In the genomic region with DNA sequence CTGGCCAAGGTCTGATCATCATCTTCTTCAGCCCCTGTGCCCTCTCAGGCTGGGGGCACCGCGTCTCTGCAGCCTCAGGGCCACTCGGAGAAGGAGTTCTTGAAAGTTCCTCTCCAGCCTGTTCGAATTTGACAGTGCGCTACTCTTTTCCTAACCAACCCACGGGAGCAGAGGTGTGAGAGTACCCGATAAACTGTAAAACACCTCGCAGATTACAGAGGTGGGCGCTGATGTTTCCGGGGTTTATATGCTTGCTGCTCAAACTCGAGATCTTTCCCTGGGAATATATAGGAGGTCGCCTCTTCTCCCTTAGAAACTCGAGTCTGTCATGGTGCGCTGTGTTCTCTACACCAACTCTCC, we compare ENCODE assay signal across 9 cellular contexts. TPM values are rescaled to one million over a fixed set of nuclear protein-coding genes. Genes with fewer than 3 reads are reported as not detected.
DNase-seq lines count a peak whose midpoint lies in the region; ATAC-seq and TF ChIP-seq lines count a peak whose summit lies in the region.
"Had no signal": no experiment of that assay in that cellular context is flagged by ENCODE, and none has a peak within 500 bp of the region (broad histone marks: within the 10 kb centered on the region; RNA-seq: fewer than 3 reads in every experiment).

No MANE protein-coding gene starts in this region.

- no peak for TF ChIP-seq CTCF in HFF-Myc (IDR thresholded peaks at IDR 0.05; ENCODE audit: low read depth, low read length, missing control alignments)
- no peak for TF ChIP-seq CTCF in WTC11 (IDR thresholded peaks at IDR 0.05)
- TF ChIP-seq CTCF in cardiac muscle cell (IDR thresholded peaks at IDR 0.05; ENCODE audit: low read depth, low read length): no peak
- no peak for TF ChIP-seq CTCF in retinal pigment epithelial cell (conservative IDR thresholded peaks at IDR 0.05; ENCODE audit: low read depth, low read length)

- POLR2A ChIA-PET in WTC11 (lab: Charles Lee): interaction anchor here (1.1 kb wide), 1 partner anchor 57 kb away, joined by 7 read pairs; the partner anchor contains the start of gene EIF4G2

- ATAC-seq in WTC11: peak; percentile 3; the same call in 1 of the 2 replicates
- ATAC-seq in HG03520 (IDR thresholded peaks at IDR 0.05; ENCODE audit: unreplicated experiment): no peak

- DNase-seq in EH (ENCODE audit: low read depth): peak; percentile 19
- DNase-seq in HFF-Myc (ENCODE audit: extremely low read depth, low read depth): no peak
- DNase-seq in WTC11 (ENCODE audit: low spot score): no peak
- DNase-seq in cardiac muscle cell (ENCODE audit: low read depth in 1 of 2, low spot score in 1 of 2): peak in 1 of 2 donors; percentile 23
- DNase-seq in retinal pigment epithelial cell (ENCODE audit: low read depth): no peak
- DNase-seq in HCEC 1CT: no peak
- no peak for DNase-seq in AML-193 (lab: John Stamatoyannopoulos, UW)

- peak overlapping the region; percentile 94 for H3K4me3 Mint-ChIP-seq in WTC11

- CTCF ChIA-PET in WTC11 (lab: Charles Lee): interaction anchor here (0.8 to 1.5 kb wide), 8 partner anchors 19 to 385 kb away, joined by 3 to 14 read pairs (median 3); partner anchors contain the start of genes EIF4G2 and RNF141

- H3K36me3 Mint-ChIP-seq in WTC11: peaks cover 14% of the 10 kb centered on the region

- H3K27me3 Mint-ChIP-seq in WTC11 (ENCODE audit: low read depth): no peaks in the 10 kb centered on the region

- H3K9me3 ChIP-seq in cardiac muscle cell (ENCODE audit: low read depth): no peaks in the 10 kb centered on the region

- H3K4me1 ChIP-seq in cardiac muscle cell (ENCODE audit: low read depth): no peaks in the 10 kb centered on the region

- H3K27ac ChIP-seq in cardiac muscle cell: peak overlapping the region; percentile 94

- H3K4me1 Mint-ChIP-seq in WTC11: peaks cover 4% of the 10 kb centered on the region

- H3K27me3 ChIP-seq in cardiac muscle cell: no peaks in the 10 kb centered on the region

- H3K27ac Mint-ChIP-seq in WTC11: peak overlapping the region; percentile 84

- H3K4me3 ChIP-seq in HFF-Myc (replicated peaks; ENCODE audit: low read depth, low read length): peak overlapping the region; percentile 63
- peak overlapping the region; percentile 90 for H3K4me3 ChIP-seq in cardiac muscle cell
- peak overlapping the region; percentile 80 for H3K4me3 ChIP-seq in retinal pigment epithelial cell (ENCODE audit: low read length)

- no peaks in the 10 kb centered on the region for H3K9me3 Mint-ChIP-seq in WTC11

- peaks cover 26% of the 10 kb centered on the region for H3K36me3 ChIP-seq in cardiac muscle cell

TF ChIP-seq in WTC11, 78 proteins besides CTCF, POLR2A, EP300 and RAD21:
- TF ChIP-seq ZBTB21 (CRISPR knock-in tag; IDR thresholded peaks at IDR 0.05; ENCODE audit: borderline replicate concordance): no peak
- TF ChIP-seq NR1H2 (CRISPR knock-in tag; IDR thresholded peaks at IDR 0.05): no peak
- no peak for TF ChIP-seq NFE2L1 (CRISPR knock-in tag; IDR thresholded peaks at IDR 0.05)
- TF ChIP-seq FOXK1 (CRISPR knock-in tag; IDR thresholded peaks at IDR 0.05): no peak
- no peak for TF ChIP-seq ATF1 (CRISPR knock-in tag; IDR thresholded peaks at IDR 0.05)
- TF ChIP-seq SMAD3 (CRISPR knock-in tag; IDR thresholded peaks at IDR 0.05; ENCODE audit: borderline replicate concordance): no peak
- no peak for TF ChIP-seq ATF2 (CRISPR knock-in tag; IDR thresholded peaks at IDR 0.05; ENCODE audit: borderline replicate concordance, low read depth)
TF ChIP-seq in WTC11: peak in this region for 0.

RNA-seq across cellular contexts. Expression of gene CTR9, which starts 0.5 kb away (rescaled TPM):
- total RNA-seq in WTC11 (2021) (29.3 to 32.7 TPM (median 31.1 TPM) in 3 replicates), cardiac muscle cell (19.7 and 23.2 TPM in 2 replicates)
- polyA plus RNA-seq in cardiac muscle cell: 35.9 and 37.3 TPM in 2 replicates

RNA-seq across cellular contexts. Expression of gene EIF4G2, which starts 57.2 kb away (rescaled TPM):
- total RNA-seq in WTC11 (2021): 779 to 918 TPM (median 906 TPM) in 3 replicates
- 384 and 462 TPM in 2 replicates for total RNA-seq in cardiac muscle cell
- polyA plus RNA-seq in cardiac muscle cell: 546 and 584 TPM in 2 replicates

RNA-seq across cellular contexts. Expression of gene IRAG1, which starts 58.0 kb away (rescaled TPM):
- 2.8 to 5.2 TPM (median 3.9 TPM) in 3 replicates for total RNA-seq in WTC11 (2021)
- 3.6 and 7.3 TPM in 2 replicates for total RNA-seq in cardiac muscle cell
- polyA plus RNA-seq in cardiac muscle cell: 3.1 and 5.2 TPM in 2 replicates
- total RNA-seq: T-helper 2 cell treated with Interferon-gamma antibody and Interleukin-4, amounts not matched to agents 100 ng/mL and 5 ng/mL, for 36 hours had no signal
